ENCODE assay signal across 26 cellular contexts in genomic region chr20:32569018-32569379, GRCh38. TPM values are rescaled to one million over a fixed set of nuclear protein-coding genes. Genes with fewer than 3 reads are reported as not detected.
A peak's percentile ranks its signal among the peaks of the same experiment; 100 is the strongest.
DNase-seq lines count a peak whose midpoint lies in the region; ATAC-seq, FAIRE-seq and TF ChIP-seq lines count a peak whose summit lies in the region.
"Had no signal": no experiment of that assay in that cellular context is flagged by ENCODE, and none has a peak within 500 bp of the region (broad histone marks: within the 10 kb centered on the region; RNA-seq: fewer than 3 reads in every experiment).

No MANE protein-coding gene starts in this region.

- H3K4me1 ChIP-seq in PC-9 (replicated peaks; ENCODE audit: insufficient read depth) (peaks cover 45% of the 10 kb centered on the region), K562 (replicated peaks in 1 of 2; ENCODE audit: control insufficient read depth in 2 of 2, insufficient read depth in 2 of 2, low read length in 2 of 2) (peaks cover 44 to 64% of the 10 kb centered on the region in 2 experiments), Karpas-422 (ENCODE audit: low read length) (no peaks in the 10 kb centered on the region)
- H3K4me1 ChIP-seq: HAP-1, tibial artery had no signal

- no peaks in the 10 kb centered on the region for H3K9me2 ChIP-seq in PC-9 (ENCODE audit: insufficient read depth)
- H3K9me2 ChIP-seq in Karpas-422 (replicated peaks; ENCODE audit: insufficient read depth, low read length): no peaks in the 10 kb centered on the region
- H3K9me2 ChIP-seq: SK-N-SH had no signal

- 56% methylated on average over 3 of the region's 3 CpGs for WGBS in K562 (ENCODE audit: insufficient coverage, low coverage, missing lambda C conversion rate)

- no peak for ATAC-seq in K562
- ATAC-seq in natural killer cell treated with Interleukin-12 subunit alpha and Interleukin-12 subunit beta and Interleukin-15 and Interleukin-18, amount 100 ng/mL, for 72 hours: no peak
- ATAC-seq: right cardiac atrium, Right ventricle myocardium inferior had no signal

- no peaks in the 10 kb centered on the region for H3K36me3 Mint-ChIP-seq in activated CD4-positive, alpha-beta memory T cell treated with anti-CD3 and anti-CD28 coated beads for 36 hours
- H3K36me3 Mint-ChIP-seq in activated CD4-positive, alpha-beta memory T cell treated with anti-CD3 and anti-CD28 coated beads, Interleukin-2, amount 10 ng/mL, durations not matched to agents 7 days and 5 days (ENCODE audit: low read depth): no peaks in the 10 kb centered on the region
- no peaks in the 10 kb centered on the region for H3K36me3 Mint-ChIP-seq in natural killer cell treated with Interleukin-12 subunit alpha and Interleukin-12 subunit beta and Interleukin-15 and Interleukin-18, amount 100 ng/mL, for 72 hours

- H3K27me3 ChIP-seq in PC-9 (ENCODE audit: insufficient read depth, low read depth) (no peaks in the 10 kb centered on the region), K562 (ENCODE audit: control insufficient read depth in 2 of 2, insufficient read depth in 2 of 2, low read length in 2 of 2) (no peaks in the 10 kb centered on the region; a peak in 1 of 5 replicates), Karpas-422 (ENCODE audit: low read length) (no peaks in the 10 kb centered on the region)

- no peak for TF ChIP-seq POLR2A in K562 (conservative IDR thresholded peaks at IDR 0.05)

- peak overlapping the region; percentile 12 to 79; a peak in 1 of 4 replicates for H3K9ac ChIP-seq in K562 (ENCODE audit: insufficient read depth in 1 of 2, low read depth in 2 of 2, low read length in 2 of 2)
- H3K9ac ChIP-seq in Karpas-422 (ENCODE audit: low read length): no peak overlapping the region
- H3K9ac ChIP-seq: SK-N-SH had no signal

- H3K4me3 Mint-ChIP-seq in activated CD4-positive, alpha-beta memory T cell treated with anti-CD3 and anti-CD28 coated beads for 36 hours: no peak overlapping the region
- H3K4me3 Mint-ChIP-seq in activated CD4-positive, alpha-beta memory T cell treated with anti-CD3 and anti-CD28 coated beads, Interleukin-2, amount 10 ng/mL, durations not matched to agents 7 days and 5 days: no peak overlapping the region
- H3K4me3 Mint-ChIP-seq in natural killer cell treated with Interleukin-12 subunit alpha and Interleukin-12 subunit beta and Interleukin-15 and Interleukin-18, amount 100 ng/mL, for 72 hours: peak overlapping the region; percentile 64

- no peaks in the 10 kb centered on the region for H3K9me3 ChIP-seq in PC-9 (ENCODE audit: insufficient read depth, low read depth)
- no peaks in the 10 kb centered on the region for H3K9me3 ChIP-seq in K562 (replicated peaks; ENCODE audit: control insufficient read depth, insufficient read depth, low read depth, low read length)
- H3K9me3 ChIP-seq in Karpas-422 (ENCODE audit: low read length): no peaks in the 10 kb centered on the region
- H3K9me3 ChIP-seq: HAP-1, lower lobe of right lung, SK-N-SH, tibial artery had no signal

- TF ChIP-seq EP300 in K562 (IDR thresholded peaks at IDR 0.05; ENCODE audit: low read length): no peak

- no peak overlapping the region for H2AFZ ChIP-seq in PC-9
- H2AFZ ChIP-seq in K562 (ENCODE audit: low read depth, low read length): no peak overlapping the region
- H2AFZ ChIP-seq in Karpas-422 (ENCODE audit: low read length): no peak overlapping the region

- H3K4me3 ChIP-seq in PC-9 (no peak overlapping the region), K562 (no peak overlapping the region), Karpas-422 (ENCODE audit: low read length) (no peak overlapping the region)
- H3K4me3 ChIP-seq: HAP-1, lower lobe of right lung, tibial artery had no signal

- CTCF ChIA-PET in activated CD4-positive, alpha-beta memory T cell treated with anti-CD3 and anti-CD28 coated beads for 36 hours (lab: Charles Lee): interaction anchor here (1.5 to 1.6 kb wide), 2 partner anchors 47 to 84 kb away, joined by 6 to 10 read pairs; no protein-coding TSS in a partner anchor
- CTCF ChIA-PET in activated CD4-positive, alpha-beta memory T cell treated with anti-CD3 and anti-CD28 coated beads, Interleukin-2, amount 10 ng/mL, durations not matched to agents 7 days and 5 days (lab: Charles Lee): no interaction called here
- CTCF ChIA-PET in PC-9 (lab: Charles Lee) (no interaction called here), K562 (lab: Yijun Ruan, JAX; ENCODE audit: low intra/inter-chr PET ratio) (no interaction called here)

- H3K36me3 ChIP-seq in PC-9 (ENCODE audit: low read depth) (no peaks in the 10 kb centered on the region), K562 (ENCODE audit: control insufficient read depth, insufficient read depth, low read length) (peaks cover 48% of the 10 kb centered on the region), Karpas-422 (ENCODE audit: insufficient read depth, low read length) (no peaks in the 10 kb centered on the region)
- H3K36me3 ChIP-seq: HAP-1, lower lobe of right lung, tibial artery had no signal

- H3K27me3 Mint-ChIP-seq in activated CD4-positive, alpha-beta memory T cell treated with anti-CD3 and anti-CD28 coated beads for 36 hours: no peaks in the 10 kb centered on the region
- H3K27me3 Mint-ChIP-seq in activated CD4-positive, alpha-beta memory T cell treated with anti-CD3 and anti-CD28 coated beads, Interleukin-2, amount 10 ng/mL, durations not matched to agents 7 days and 5 days: no peaks in the 10 kb centered on the region
- no peaks in the 10 kb centered on the region for H3K27me3 Mint-ChIP-seq in natural killer cell treated with Interleukin-12 subunit alpha and Interleukin-12 subunit beta and Interleukin-15 and Interleukin-18, amount 100 ng/mL, for 72 hours

- intact Hi-C loops in activated CD4-positive, alpha-beta memory T cell treated with anti-CD3 and anti-CD28 coated beads for 36 hours (cut with micrococcal nuclease): no loop called here
- intact Hi-C loops in PC-9 (cut with micrococcal nuclease; ENCODE audit: unreplicated experiment): no loop called here
- intact Hi-C loops in K562 (cut with micrococcal nuclease): no loop called here

- H3F3A ChIP-seq in PC-9 (ENCODE audit: insufficient read depth, low read depth): peaks cover 10% of the 10 kb centered on the region; the same call in 1 of the 2 replicates

- FAIRE-seq in K562 (lab: Jason Lieb, UNC): no peak
- FAIRE-seq: A204.1, colon, TTC549 had no signal

- no peak overlapping the region for H3K27ac ChIP-seq in PC-9
- peak overlapping the region; percentile 78; the same call in 1 of the 3 replicates for H3K27ac ChIP-seq in K562 (ENCODE audit: extremely low read depth, low read depth, low read length)
- H3K27ac ChIP-seq in Karpas-422 (ENCODE audit: low read length): no peak overlapping the region
- H3K27ac ChIP-seq: HL-60, lower lobe of right lung, tibial artery had no signal

- POLR2A ChIA-PET in activated CD4-positive, alpha-beta memory T cell treated with anti-CD3 and anti-CD28 coated beads for 36 hours (lab: Charles Lee): interaction anchor here (0.7 to 0.9 kb wide), 2 partner anchors 11 to 32 kb away, joined by 3 read pairs; no protein-coding TSS in a partner anchor
- POLR2A ChIA-PET in activated CD4-positive, alpha-beta memory T cell treated with anti-CD3 and anti-CD28 coated beads, Interleukin-2, amount 10 ng/mL, durations not matched to agents 7 days and 5 days (lab: Charles Lee): no interaction called here
- POLR2A ChIA-PET in PC-9 (lab: Charles Lee; ENCODE audit: unreplicated experiment) (interaction anchor here (0.7 kb wide), 1 partner anchor 267 kb away, joined by 4 read pairs; no protein-coding TSS in a partner anchor), K562 (lab: Yijun Ruan, JAX) (interaction anchor here (0.6 to 2.7 kb wide), 5 partner anchors 9 to 40 kb away, joined by 3 to 12 read pairs (median 4); no protein-coding TSS in a partner anchor)

- H3K9me1 ChIP-seq in K562 (ENCODE audit: control insufficient read depth, insufficient read depth, low read length): no peaks in the 10 kb centered on the region

- peak overlapping the region; percentile 5 for H3K27ac Mint-ChIP-seq in activated CD4-positive, alpha-beta memory T cell treated with anti-CD3 and anti-CD28 coated beads for 36 hours
- H3K27ac Mint-ChIP-seq in activated CD4-positive, alpha-beta memory T cell treated with anti-CD3 and anti-CD28 coated beads, Interleukin-2, amount 10 ng/mL, durations not matched to agents 7 days and 5 days: no peak overlapping the region
- no peak overlapping the region for H3K27ac Mint-ChIP-seq in natural killer cell treated with Interleukin-12 subunit alpha and Interleukin-12 subunit beta and Interleukin-15 and Interleukin-18, amount 100 ng/mL, for 72 hours

- DNase-seq in activated CD4-positive, alpha-beta memory T cell treated with anti-CD3 and anti-CD28 coated beads for 36 hours: no peak
- DNase-seq in activated CD4-positive, alpha-beta memory T cell treated with anti-CD3 and anti-CD28 coated beads, Interleukin-2, amount 10 ng/mL, durations not matched to agents 7 days and 5 days: no peak
- no peak for DNase-seq in PC-9
- no peak for DNase-seq in K562 (ENCODE audit: extremely low read depth in 1 of 4, low spot score in 3 of 4)
- DNase-seq in natural killer cell treated with Interleukin-12 subunit alpha and Interleukin-12 subunit beta and Interleukin-15 and Interleukin-18, amount 100 ng/mL, for 72 hours (ENCODE audit: low spot score): no peak
- DNase-seq in NCI-H446 (lab: John Stamatoyannopoulos, UW): no peak
- no peak for DNase-seq in NCI-H345 (lab: John Stamatoyannopoulos, UW)
- DNase-seq in Karpas-422: no peak
- DNase-seq: activated naive CD4-positive, alpha-beta T cell; anterior cingulate cortex; effector CD4-positive, alpha-beta T cell; EL; hippocampal formation; lower lobe of right lung; NCI-H2029 treated with DMSO at 0.1 percent for 48 hours; right cardiac atrium; SK-N-SH; stimulated activated CD4-positive, alpha-beta T cell treated with anti-CD3 and anti-CD28 coated beads, Interleukin-1b, Interleukin-23, amount 100 ng/mL, for 48 hours; stimulated activated CD8-positive, alpha-beta memory T cell treated with anti-CD3 and anti-CD28 coated beads, Interleukin-4, amount 100 ng/mL, for 48 hours; tibial artery had no signal

- peaks cover 46% of the 10 kb centered on the region for H3K79me2 ChIP-seq in PC-9 (ENCODE audit: low read depth)
- H3K79me2 ChIP-seq in K562 (ENCODE audit: control insufficient read depth, insufficient read depth, low read length): peaks cover 99% of the 10 kb centered on the region
- H3K79me2 ChIP-seq in Karpas-422 (ENCODE audit: low read length): no peaks in the 10 kb centered on the region

- H3K4me2 ChIP-seq in PC-9: peak overlapping the region; percentile 52
- H3K4me2 ChIP-seq in K562 (ENCODE audit: insufficient read depth, low read length): no peak overlapping the region
- H3K4me2 ChIP-seq in Karpas-422 (ENCODE audit: low read depth, low read length, poor library complexity, severe bottlenecking): no peak overlapping the region
- H3K4me2 ChIP-seq: SK-N-SH had no signal

- TF ChIP-seq CTCF in PC-9 (conservative IDR thresholded peaks at IDR 0.05) (no peak), K562 (IDR thresholded peaks at IDR 0.05 in 2 of 3, conservative IDR thresholded peaks at IDR 0.05 in 1 of 3; ENCODE audit: insufficient read depth in 2 of 3, low read depth in 1 of 3, low read length in 3 of 3) (no peak)

- H4K20me1 ChIP-seq in PC-9 (ENCODE audit: insufficient read depth) (no peaks in the 10 kb centered on the region), K562 (replicated peaks; ENCODE audit: control insufficient read depth, insufficient read depth, low read length) (0 out of 2 replicates have a peak, but pooled peaks cover 3% of the 10 kb centered on the region), Karpas-422 (ENCODE audit: insufficient read depth, low read depth, low read length) (no peaks in the 10 kb centered on the region; the same call in 1 of the 2 replicates)

- BruUV-seq in PC-9 (replicated peaks; lab: Mats Ljungman, UMichigan) (no TSS peak), K562 (replicated peaks; lab: Mats Ljungman, UMichigan) (no TSS peak)

- H3K4me1 Mint-ChIP-seq in activated CD4-positive, alpha-beta memory T cell treated with anti-CD3 and anti-CD28 coated beads for 36 hours (ENCODE audit: low read depth): peaks cover 30% of the 10 kb centered on the region
- no peaks in the 10 kb centered on the region for H3K4me1 Mint-ChIP-seq in activated CD4-positive, alpha-beta memory T cell treated with anti-CD3 and anti-CD28 coated beads, Interleukin-2, amount 10 ng/mL, durations not matched to agents 7 days and 5 days
- peaks cover 42 to 51% of the 10 kb centered on the region in 2 donors for H3K4me1 Mint-ChIP-seq in natural killer cell treated with Interleukin-12 subunit alpha and Interleukin-12 subunit beta and Interleukin-15 and Interleukin-18, amount 100 ng/mL, for 72 hours (ENCODE audit: low read depth in 2 of 2)

- in situ Hi-C loops in K562 (cut with MboI): no loop called here

- H3K9me3 Mint-ChIP-seq in activated CD4-positive, alpha-beta memory T cell treated with anti-CD3 and anti-CD28 coated beads for 36 hours: no peaks in the 10 kb centered on the region
- no peaks in the 10 kb centered on the region for H3K9me3 Mint-ChIP-seq in activated CD4-positive, alpha-beta memory T cell treated with anti-CD3 and anti-CD28 coated beads, Interleukin-2, amount 10 ng/mL, durations not matched to agents 7 days and 5 days
- H3K9me3 Mint-ChIP-seq in natural killer cell treated with Interleukin-12 subunit alpha and Interleukin-12 subunit beta and Interleukin-15 and Interleukin-18, amount 100 ng/mL, for 72 hours: no peaks in the 10 kb centered on the region

- no peak for TF ChIP-seq RAD21 in K562 (CRISPR knock-in tag; conservative IDR thresholded peaks at IDR 0.05 in 1 of 2, IDR thresholded peaks at IDR 0.05 in 1 of 2)

RNA-seq across cellular contexts. Expression of gene NOL4L, which starts 16.1 kb away (rescaled TPM):
- 10 to 100 TPM; 21.8 to 22.1 TPM for total RNA-seq in activated CD4-positive, alpha-beta memory T cell treated with anti-CD3 and anti-CD28 coated beads for 36 hours
- total RNA-seq in activated CD4-positive, alpha-beta memory T cell treated with anti-CD3 and anti-CD28 coated beads, Interleukin-2, amount 10 ng/mL, durations not matched to agents 7 days and 5 days: 10 to 100 TPM; 17.1 to 19.1 TPM
- total RNA-seq in PC-9 (2021): 40.9 and 44.0 TPM in 2 replicates
- total RNA-seq in K562 (2011; cell fraction: chromatin; rRNA removed; ENCODE audit: low replicate concordance): 83.7 and 101 TPM in 2 replicates
- total RNA-seq in K562 (2011; cell fraction: nucleolus; rRNA removed): 37.2 and 38.4 TPM in 2 replicates
- total RNA-seq in K562 (2011; cell fraction: nucleoplasm; rRNA removed): 54.0 and 63.1 TPM in 2 replicates
- total RNA-seq in K562 (2014; rRNA removed): 14.8 and 17.9 TPM in 2 replicates
- 9.7 and 10.6 TPM in 2 replicates for total RNA-seq in K562 (2014; rRNA removed; fragmentation: Illumina TruSeq; extraction: Trizol)
- 13.8 and 14.1 TPM in 2 replicates for total RNA-seq in K562 (2015; rRNA removed; fragmentation: Illumina TruSeq; extraction: Trizol)
- 33.2 and 36.2 TPM in 2 replicates for total RNA-seq in K562 (2021)
- polyA plus RNA-seq in K562 (2011; rRNA removed): 11.6 and 15.4 TPM in 2 replicates
- polyA plus RNA-seq in K562 (2011; cell fraction: cytosol; rRNA removed): 9.9 and 14.8 TPM in 2 replicates
- polyA plus RNA-seq in K562 (2011; cell fraction: nucleus; rRNA removed): 42.8 and 74.6 TPM in 2 replicates
- polyA plus RNA-seq in K562 (2012): 15.9 and 17.9 TPM in 2 replicates
- 14.8 and 16.0 TPM in 2 replicates for polyA plus RNA-seq in K562 (2014; fragmentation: Illumina TruSeq; extraction: Trizol)
- 1 to 10 TPM; 5.1 to 6.6 TPM for polyA plus RNA-seq in K562 (2014; fragmentation: Nextera tagmentation; extraction: Ambion mirVana)
- polyA plus RNA-seq in K562 (2014; rRNA removed): 13.6 and 15.9 TPM in 2 replicates
- 10.1 and 11.5 TPM in 2 replicates for polyA minus RNA-seq in K562 (2011; rRNA and poly(A)+ RNA removed)
- 15.5 and 25.2 TPM in 2 replicates for polyA minus RNA-seq in K562 (2011; cell fraction: cytosol; rRNA and poly(A)+ RNA removed)
- polyA minus RNA-seq in K562 (2011; cell fraction: nucleus; rRNA and poly(A)+ RNA removed): 17.2 and 19.1 TPM in 2 replicates
- 10 to 100 TPM; 20.0 to 20.1 TPM for total RNA-seq in natural killer cell treated with Interleukin-12 subunit alpha and Interleukin-12 subunit beta and Interleukin-15 and Interleukin-18, amount 100 ng/mL, for 72 hours
- total RNA-seq in Karpas-422 (2014; rRNA removed; shearing (Covaris generic); ENCODE audit: low replicate concordance): 0.25 and 1.5 TPM in 2 replicates
